In the genomic region with DNA sequence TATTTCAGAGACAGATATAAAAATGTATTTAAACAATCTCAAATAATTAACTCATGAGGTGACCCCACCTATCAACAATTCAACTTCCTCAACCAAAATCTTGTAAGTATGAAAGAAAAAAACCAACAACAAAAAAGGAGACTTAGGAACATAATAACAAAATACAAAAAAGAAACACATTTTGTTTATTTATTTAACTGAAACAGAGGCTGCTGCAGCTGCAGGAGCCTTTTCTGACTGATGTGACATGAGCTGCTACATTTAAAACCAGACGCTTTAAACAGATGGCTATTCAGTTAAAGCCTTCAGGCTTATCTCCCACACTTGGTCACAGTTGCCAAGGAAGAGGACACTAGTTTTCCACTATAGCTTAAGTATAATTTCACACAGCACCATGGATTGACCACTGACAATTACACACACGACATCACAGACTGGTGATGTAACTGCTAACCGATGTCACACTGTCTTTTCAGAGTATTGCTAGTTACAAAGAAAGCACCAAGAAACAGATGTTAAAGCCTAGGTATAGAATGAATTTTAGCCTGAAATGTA, we compare ENCODE assay signal across 11 cellular contexts.
DNase-seq lines count a peak whose midpoint lies in the region; ATAC-seq and TF ChIP-seq lines count a peak whose summit lies in the region.
"Had no signal": no experiment of that assay in that cellular context is flagged by ENCODE, and none has a peak within 500 bp of the region (broad histone marks: within the 10 kb centered on the region; RNA-seq: fewer than 3 reads in every experiment).

No MANE protein-coding gene starts in this region.

- ATAC-seq in HG02885 (IDR thresholded peaks at IDR 0.05; ENCODE audit: poor library complexity, unreplicated experiment) (no peak), HG03520 (IDR thresholded peaks at IDR 0.05; ENCODE audit: unreplicated experiment) (no peak), HG03469 (IDR thresholded peaks at IDR 0.05; ENCODE audit: unreplicated experiment) (no peak)

- DNase-seq in G401 (ENCODE audit: low spot score) (peak; percentile 57), NCI-H82 treated with DMSO at 0.1 percent for 48 hours (lab: John Stamatoyannopoulos, UW; ENCODE audit: unreplicated experiment) (peak; percentile 76), cerebellar cortex (ENCODE audit: low spot score) (peak; percentile 52), myocyte (ENCODE audit: low read depth) (peak; percentile 50), foreskin fibroblast (no peak)
- DNase-seq: GOT3, right lobe of liver, SHP77 had no signal

- in situ Hi-C loops in G401 (cut with HindIII; ENCODE audit: low sequenced_read_pairs): no loop called here

- TF ChIP-seq CTCF in foreskin fibroblast (IDR thresholded peaks at IDR 0.05; ENCODE audit: low read depth, low read length): no peak

- H3K4me3 ChIP-seq in foreskin fibroblast (ENCODE audit: low read depth in 1 of 2, low read length in 2 of 2): no peak overlapping the region
- H3K4me3 ChIP-seq: right lobe of liver had no signal

Comparison
In these comparisons a context has a peak if more than half of its experiments do, and no peak if none do; other contexts are left out.
1. DNase-seq: peak in G401 (single experiment), NCI-H82 treated with DMSO at 0.1 percent for 48 hours (single experiment), cerebellar cortex (single experiment) and myocyte (single experiment); none in foreskin fibroblast (0 of 2).